8 cellular contexts compared by ENCODE assay signal in the genomic region with DNA sequence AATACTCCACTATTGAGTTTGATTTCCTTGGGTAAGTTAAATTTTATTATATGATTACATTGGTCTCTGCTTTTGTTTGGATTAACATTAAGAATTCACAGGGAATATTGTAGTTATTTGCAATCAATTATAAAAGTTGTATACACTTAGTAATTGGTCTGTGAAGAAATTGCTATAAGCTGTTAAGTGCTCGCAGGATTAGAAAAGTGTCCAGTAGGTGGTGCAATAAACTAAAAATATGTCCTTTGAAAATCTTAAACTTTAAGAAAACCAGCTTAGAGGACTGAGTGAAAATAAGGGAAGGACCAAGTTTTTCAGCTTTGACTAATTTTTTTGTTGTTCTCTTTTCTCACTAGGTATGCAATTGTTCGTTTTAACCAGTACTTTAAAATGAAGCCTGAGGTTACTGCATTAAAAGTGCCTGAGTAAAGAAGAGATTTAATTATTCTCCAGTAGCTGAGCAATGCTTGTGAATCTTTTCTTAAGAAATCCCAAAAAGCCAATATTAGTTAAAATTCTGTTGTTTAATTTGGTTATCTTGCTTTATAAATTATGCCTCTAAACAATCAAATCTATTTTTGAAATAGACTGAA. TPM values are rescaled to one million over a fixed set of nuclear protein-coding genes. Genes with fewer than 3 reads are reported as not detected.
DNase-seq lines count a peak whose midpoint lies in the region; ATAC-seq and TF ChIP-seq lines count a peak whose summit lies in the region.

No MANE protein-coding gene starts in this region.

- ATAC-seq in HCT116: peak; percentile 63
- ATAC-seq in HG03378 (IDR thresholded peaks at IDR 0.05; ENCODE audit: unreplicated experiment): no peak
- ATAC-seq in GM21515 (IDR thresholded peaks at IDR 0.05; ENCODE audit: unreplicated experiment): no peak

- H2AFZ ChIP-seq in HCT116 (ENCODE audit: low read depth, low read length, poor library complexity, severe bottlenecking): no peak overlapping the region

- POLR2A ChIA-PET in HCT116 (lab: Charles Lee): no interaction called here

- H3K9me3 ChIP-seq in HCT116 (ENCODE audit: control insufficient read depth in 1 of 2, insufficient read depth in 1 of 2, low read depth in 1 of 2, low read length in 2 of 2): no peaks in the 10 kb centered on the region

- H3K9me2 ChIP-seq in HCT116 (ENCODE audit: insufficient read depth): no peaks in the 10 kb centered on the region

- no peaks in the 10 kb centered on the region for H3K79me2 ChIP-seq in HCT116 (ENCODE audit: insufficient read depth, low read length)

- TF ChIP-seq POLR2A in HCT116 (IDR thresholded peaks at IDR 0.05; ENCODE audit: borderline replicate concordance, extremely low read depth, insufficient read depth, insufficient read length): no peak

- CTCF ChIA-PET in HCT116 (lab: Charles Lee): interaction anchor here (0.6 to 1.3 kb wide), 13 partner anchors 10 to 584 kb away, joined by 3 to 11 read pairs (median 4); no protein-coding TSS in a partner anchor

- H3K4me3 ChIP-seq in HCT116 (replicated peaks in 1 of 2; ENCODE audit: low read depth in 1 of 2, low read length in 2 of 2): no peak overlapping the region
- no peak overlapping the region for H3K4me3 ChIP-seq in cardiac fibroblast (replicated peaks in 1 of 2; ENCODE audit: low read depth in 2 of 2, low read length in 2 of 2)

- no peak overlapping the region for H3K27ac ChIP-seq in HCT116 (ENCODE audit: low read depth, low read length)

- H3K4me2 ChIP-seq in HCT116 (ENCODE audit: low read length): no peak overlapping the region

- BruUV-seq in HCT116 (replicated peaks; lab: Mats Ljungman, UMichigan): no TSS peak

- peaks cover 13% of the 10 kb centered on the region; the same call in 1 of the 2 replicates for H4K20me1 ChIP-seq in HCT116 (ENCODE audit: insufficient read depth)

- H3K9ac ChIP-seq in HCT116 (ENCODE audit: low read length): no peak overlapping the region

- DNase-seq in NCI-H2107 treated with DMSO at 0.1 percent for 48 hours (lab: John Stamatoyannopoulos, UW; ENCODE audit: unreplicated experiment) (peak; percentile 48), NCI-H2107 (lab: John Stamatoyannopoulos, UW) (no peak), HCT116 (ENCODE audit: low read depth, low spot score) (peak; percentile 22), NCI-H446 treated with DMSO at 0.1 percent for 48 hours (lab: John Stamatoyannopoulos, UW) (peak; percentile 27), cardiac fibroblast (ENCODE audit: low read depth in 2 of 2) (peak; percentile 66 to 73), myocyte (ENCODE audit: low read depth) (peak; percentile 55)

- peaks cover 3 to 4% of the 10 kb centered on the region in 2 experiments; a peak in 1 of 4 replicates for H3K36me3 ChIP-seq in HCT116 (ENCODE audit: control insufficient read depth in 1 of 2, insufficient read depth in 2 of 2, low read length in 2 of 2)

- 0 out of 2 replicates have a peak, but pooled peaks have one; percentile 11 for TF ChIP-seq RAD21 in HCT116 (IDR thresholded peaks at IDR 0.05; ENCODE audit: low read depth)

- peak; percentile 6 to 78 (median 60); a peak in 4 of 6 replicates for TF ChIP-seq CTCF in HCT116 (IDR thresholded peaks at IDR 0.05 in 2 of 3, conservative IDR thresholded peaks at IDR 0.05 in 1 of 3; ENCODE audit: borderline replicate concordance in 1 of 3, insufficient read depth in 1 of 3, low read depth in 2 of 3, low read length in 2 of 3)
- peak; percentile 49 for TF ChIP-seq CTCF in cardiac fibroblast (IDR thresholded peaks at IDR 0.05; ENCODE audit: low read depth, low read length)

- H3K4me1 ChIP-seq in HCT116 (ENCODE audit: control insufficient read depth in 1 of 2, insufficient read depth in 2 of 2, low read length in 2 of 2): no peaks in the 10 kb centered on the region

- RAD21 ChIA-PET in HCT116 (lab: Charles Lee; ENCODE audit: low non-redundant PET in 1 of 2, low total read pairs in 2 of 2, uncharacterized antibody in 2 of 2, unreplicated experiment in 2 of 2): no interaction called here

- no peaks in the 10 kb centered on the region for H3K27me3 ChIP-seq in HCT116 (ENCODE audit: insufficient read depth, low read length)

- intact Hi-C loops in HCT116 (cut with micrococcal nuclease): no loop called here

TF ChIP-seq in HCT116, 20 proteins besides CTCF, POLR2A, EP300 and RAD21:
- TF ChIP-seq EZH2phosphoT487 (IDR thresholded peaks at IDR 0.05; ENCODE audit: borderline replicate concordance): no peak
- TF ChIP-seq EGR1 (IDR thresholded peaks at IDR 0.05; ENCODE audit: low read depth): no peak
- no peak for TF ChIP-seq JUND (IDR thresholded peaks at IDR 0.05)
- TF ChIP-seq SP1 (IDR thresholded peaks at IDR 0.05; ENCODE audit: low read depth): no peak
- TF ChIP-seq POLR2AphosphoS5 (IDR thresholded peaks at IDR 0.05; ENCODE audit: low read depth, low read length): no peak
- TF ChIP-seq CBX3 (IDR thresholded peaks at IDR 0.05; ENCODE audit: low read depth): no peak
- no peak for TF ChIP-seq TCF7L2 (IDR thresholded peaks at IDR 0.05; ENCODE audit: borderline replicate concordance, extremely low read depth, insufficient read depth, insufficient read length)
- TF ChIP-seq, protein P1, sequence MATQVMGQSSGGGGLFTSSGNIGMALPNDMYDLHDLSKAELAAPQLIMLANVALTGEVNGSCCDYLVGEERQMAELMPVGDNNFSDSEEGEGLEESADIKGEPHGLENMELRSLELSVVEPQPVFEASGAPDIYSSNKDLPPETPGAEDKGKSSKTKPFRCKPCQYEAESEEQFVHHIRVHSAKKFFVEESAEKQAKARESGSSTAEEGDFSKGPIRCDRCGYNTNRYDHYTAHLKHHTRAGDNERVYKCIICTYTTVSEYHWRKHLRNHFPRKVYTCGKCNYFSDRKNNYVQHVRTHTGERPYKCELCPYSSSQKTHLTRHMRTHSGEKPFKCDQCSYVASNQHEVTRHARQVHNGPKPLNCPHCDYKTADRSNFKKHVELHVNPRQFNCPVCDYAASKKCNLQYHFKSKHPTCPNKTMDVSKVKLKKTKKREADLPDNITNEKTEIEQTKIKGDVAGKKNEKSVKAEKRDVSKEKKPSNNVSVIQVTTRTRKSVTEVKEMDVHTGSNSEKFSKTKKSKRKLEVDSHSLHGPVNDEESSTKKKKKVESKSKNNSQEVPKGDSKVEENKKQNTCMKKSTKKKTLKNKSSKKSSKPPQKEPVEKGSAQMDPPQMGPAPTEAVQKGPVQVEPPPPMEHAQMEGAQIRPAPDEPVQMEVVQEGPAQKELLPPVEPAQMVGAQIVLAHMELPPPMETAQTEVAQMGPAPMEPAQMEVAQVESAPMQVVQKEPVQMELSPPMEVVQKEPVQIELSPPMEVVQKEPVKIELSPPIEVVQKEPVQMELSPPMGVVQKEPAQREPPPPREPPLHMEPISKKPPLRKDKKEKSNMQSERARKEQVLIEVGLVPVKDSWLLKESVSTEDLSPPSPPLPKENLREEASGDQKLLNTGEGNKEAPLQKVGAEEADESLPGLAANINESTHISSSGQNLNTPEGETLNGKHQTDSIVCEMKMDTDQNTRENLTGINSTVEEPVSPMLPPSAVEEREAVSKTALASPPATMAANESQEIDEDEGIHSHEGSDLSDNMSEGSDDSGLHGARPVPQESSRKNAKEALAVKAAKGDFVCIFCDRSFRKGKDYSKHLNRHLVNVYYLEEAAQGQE (IDR thresholded peaks at IDR 0.05; ENCODE audit: low read depth): no peak
- TF ChIP-seq ELF1 (IDR thresholded peaks at IDR 0.05; ENCODE audit: borderline replicate concordance, low read depth): no peak
- no peak for TF ChIP-seq YY1 (IDR thresholded peaks at IDR 0.05; ENCODE audit: extremely low read depth, insufficient replicate concordance, low read depth, low read length)
- TF ChIP-seq ZNF274 (IDR thresholded peaks at IDR 0.05; ENCODE audit: low read depth, low read length): no peak
- no peak for TF ChIP-seq SIN3A (IDR thresholded peaks at IDR 0.05; ENCODE audit: low read depth)
- TF ChIP-seq, protein P2, sequence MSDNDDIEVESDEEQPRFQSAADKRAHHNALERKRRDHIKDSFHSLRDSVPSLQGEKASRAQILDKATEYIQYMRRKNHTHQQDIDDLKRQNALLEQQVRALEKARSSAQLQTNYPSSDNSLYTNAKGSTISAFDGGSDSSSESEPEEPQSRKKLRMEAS (IDR thresholded peaks at IDR 0.05): no peak
- TF ChIP-seq, protein P3, sequence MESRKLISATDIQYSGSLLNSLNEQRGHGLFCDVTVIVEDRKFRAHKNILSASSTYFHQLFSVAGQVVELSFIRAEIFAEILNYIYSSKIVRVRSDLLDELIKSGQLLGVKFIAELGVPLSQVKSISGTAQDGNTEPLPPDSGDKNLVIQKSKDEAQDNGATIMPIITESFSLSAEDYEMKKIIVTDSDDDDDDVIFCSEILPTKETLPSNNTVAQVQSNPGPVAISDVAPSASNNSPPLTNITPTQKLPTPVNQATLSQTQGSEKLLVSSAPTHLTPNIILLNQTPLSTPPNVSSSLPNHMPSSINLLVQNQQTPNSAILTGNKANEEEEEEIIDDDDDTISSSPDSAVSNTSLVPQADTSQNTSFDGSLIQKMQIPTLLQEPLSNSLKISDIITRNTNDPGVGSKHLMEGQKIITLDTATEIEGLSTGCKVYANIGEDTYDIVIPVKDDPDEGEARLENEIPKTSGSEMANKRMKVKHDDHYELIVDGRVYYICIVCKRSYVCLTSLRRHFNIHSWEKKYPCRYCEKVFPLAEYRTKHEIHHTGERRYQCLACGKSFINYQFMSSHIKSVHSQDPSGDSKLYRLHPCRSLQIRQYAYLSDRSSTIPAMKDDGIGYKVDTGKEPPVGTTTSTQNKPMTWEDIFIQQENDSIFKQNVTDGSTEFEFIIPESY (IDR thresholded peaks at IDR 0.05; ENCODE audit: extremely low read depth, insufficient replicate concordance, low read length): no peak
- TF ChIP-seq ZFX (IDR thresholded peaks at IDR 0.05): no peak
- TF ChIP-seq SRF (IDR thresholded peaks at IDR 0.05; ENCODE audit: low read depth): no peak

RNA-seq across cellular contexts. Expression of a gene that starts 59.7 kb away (rescaled TPM):
- 83.6 TPM for total RNA-seq in HCT116 (2021; ENCODE audit: unreplicated experiment)
- 21.3 and 28.6 TPM in 2 replicates for polyA plus RNA-seq in HCT116 (2012)
- 21.7 and 22.8 TPM in 2 replicates for total RNA-seq in myocyte
- 12.9 TPM for polyA plus RNA-seq in myocyte (2012)
